ENCODE assay signal across 1 cellular context in the genomic region with DNA sequence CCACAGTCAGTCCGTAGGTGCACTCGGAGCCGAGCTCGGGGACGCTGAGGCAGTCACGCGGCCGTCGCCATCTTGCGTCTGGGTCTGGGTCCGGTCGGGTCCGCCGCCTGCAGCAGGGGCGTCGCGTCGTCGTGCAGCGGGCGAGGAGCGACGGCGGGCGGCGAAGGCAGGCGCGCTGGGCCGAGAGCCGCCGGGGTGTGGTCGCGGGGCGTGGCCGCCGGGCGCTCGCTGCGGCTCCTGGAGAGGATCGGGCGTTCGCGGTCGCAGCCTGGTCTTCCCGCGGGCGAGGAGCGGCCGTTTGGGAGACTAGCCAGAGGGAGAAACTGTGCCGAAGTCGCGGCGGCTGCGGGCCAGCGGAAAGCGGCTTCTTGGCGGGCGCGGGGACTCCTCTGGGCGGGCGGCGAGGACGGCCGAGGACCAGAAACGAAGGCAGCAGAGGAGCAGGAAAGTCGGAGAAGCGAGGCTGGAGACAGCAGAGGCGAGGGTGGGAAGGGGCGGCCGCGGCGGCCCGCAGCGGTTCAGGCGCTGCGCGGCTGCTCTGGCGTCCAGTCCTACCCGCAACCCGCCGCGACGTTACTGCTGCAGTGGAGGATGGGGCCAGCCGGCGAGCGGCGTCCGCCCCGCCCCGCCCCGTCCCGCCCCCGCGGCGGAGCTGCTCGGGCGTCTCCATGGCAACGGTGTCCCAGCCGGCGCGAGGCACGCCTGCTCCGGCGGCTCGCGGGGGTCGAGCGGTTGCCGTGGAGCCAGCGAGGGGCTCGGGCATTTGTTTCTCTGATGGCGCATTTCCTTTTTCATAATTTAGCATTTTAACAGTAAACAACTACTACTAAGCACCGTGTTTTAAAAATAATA.
TF ChIP-seq lines count a peak whose summit lies in the region.

A gene with protein sequence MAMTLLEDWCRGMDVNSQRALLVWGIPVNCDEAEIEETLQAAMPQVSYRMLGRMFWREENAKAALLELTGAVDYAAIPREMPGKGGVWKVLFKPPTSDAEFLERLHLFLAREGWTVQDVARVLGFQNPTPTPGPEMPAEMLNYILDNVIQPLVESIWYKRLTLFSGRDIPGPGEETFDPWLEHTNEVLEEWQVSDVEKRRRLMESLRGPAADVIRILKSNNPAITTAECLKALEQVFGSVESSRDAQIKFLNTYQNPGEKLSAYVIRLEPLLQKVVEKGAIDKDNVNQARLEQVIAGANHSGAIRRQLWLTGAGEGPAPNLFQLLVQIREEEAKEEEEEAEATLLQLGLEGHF (minus strand): TSS at position 581 of the 852 bp plus-strand sequence. CDS start 745 bp downstream, outside the sequence.

TF ChIP-seq in HepG2, 621 proteins besides CTCF, POLR2A, EP300 and RAD21 (continued from another document and continues in another):
- TF ChIP-seq REPIN1 (CRISPR knock-in tag; IDR thresholded peaks at IDR 0.05; ENCODE audit: borderline replicate concordance, low read depth) (0 out of 2 replicates have a peak, but pooled peaks have one; percentile 28), MTA1 (CRISPR knock-in tag; IDR thresholded peaks at IDR 0.05; ENCODE audit: borderline replicate concordance) (peak; percentile 22; the same call in 1 of the 2 replicates), SIX4 (CRISPR knock-in tag; IDR thresholded peaks at IDR 0.05) (peak; percentile 39; the same call in 1 of the 2 replicates), ZNF570 (CRISPR knock-in tag; IDR thresholded peaks at IDR 0.05; ENCODE audit: borderline replicate concordance) (no peak), ZNF850 (CRISPR knock-in tag; conservative IDR thresholded peaks at IDR 0.05) (no peak), YY1 (IDR thresholded peaks at IDR 0.05; ENCODE audit: insufficient read depth, insufficient replicate concordance, low read depth, low read length) (peak; percentile 90), MBNL3 (CRISPR knock-in tag; conservative IDR thresholded peaks at IDR 0.05) (no peak), CHCHD3 (CRISPR knock-in tag; IDR thresholded peaks at IDR 0.05) (no peak), GZF1 (CRISPR knock-in tag; IDR thresholded peaks at IDR 0.05) (peak; percentile 60; the same call in 1 of the 2 replicates), REXO4 (CRISPR knock-in tag; IDR thresholded peaks at IDR 0.05; ENCODE audit: borderline replicate concordance) (no peak), IKZF4 (CRISPR knock-in tag; IDR thresholded peaks at IDR 0.05; ENCODE audit: borderline replicate concordance, low read depth, not compliant biosample characterization) (peak; percentile 92), FLYWCH1 (CRISPR knock-in tag; IDR thresholded peaks at IDR 0.05) (no peak), MAFF (IDR thresholded peaks at IDR 0.05; ENCODE audit: low read depth, low read length) (no peak), NBN (conservative IDR thresholded peaks at IDR 0.05) (no peak), CENPT (CRISPR knock-in tag; IDR thresholded peaks at IDR 0.05; ENCODE audit: low read depth) (no peak), ZMYM2 (CRISPR knock-in tag; IDR thresholded peaks at IDR 0.05) (no peak), ZZZ3 (CRISPR knock-in tag; IDR thresholded peaks at IDR 0.05; ENCODE audit: borderline replicate concordance) (no peak), ZIK1 (CRISPR knock-in tag; IDR thresholded peaks at IDR 0.05; ENCODE audit: borderline replicate concordance, low read depth) (no peak), GABPB1 (CRISPR knock-in tag; IDR thresholded peaks at IDR 0.05) (peak; percentile 55; the same call in 1 of the 2 replicates), NCOA5 (CRISPR knock-in tag; IDR thresholded peaks at IDR 0.05) (no peak), ELF4 (CRISPR knock-in tag; IDR thresholded peaks at IDR 0.05; ENCODE audit: borderline replicate concordance) (no peak), ZNF232 (CRISPR knock-in tag; IDR thresholded peaks at IDR 0.05; ENCODE audit: borderline replicate concordance) (no peak), U2AF1 (optimal IDR thresholded peaks at IDR 0.05; ENCODE audit: low read depth, low read length) (no peak), STAG1 (CRISPR knock-in tag; IDR thresholded peaks at IDR 0.05) (no peak), MED13 (CRISPR knock-in tag; IDR thresholded peaks at IDR 0.05) (no peak), NFKBIZ (CRISPR knock-in tag; IDR thresholded peaks at IDR 0.05) (0 out of 2 replicates have a peak, but pooled peaks have one; percentile 50), ERF (CRISPR knock-in tag; IDR thresholded peaks at IDR 0.05) (peak; percentile 42; the same call in 1 of the 2 replicates), ZNF253 (CRISPR knock-in tag; IDR thresholded peaks at IDR 0.05; ENCODE audit: borderline replicate concordance) (no peak), TBL1XR1 (IDR thresholded peaks at IDR 0.05; ENCODE audit: borderline replicate concordance, low read length, partially characterized antibody) (no peak), RNF2 (conservative IDR thresholded peaks at IDR 0.05; ENCODE audit: low read depth) (0 out of 2 replicates have a peak, but pooled peaks have one; percentile 65), DNMT3B (CRISPR knock-in tag; conservative IDR thresholded peaks at IDR 0.05) (no peak)
- TF ChIP-seq, protein P1, sequence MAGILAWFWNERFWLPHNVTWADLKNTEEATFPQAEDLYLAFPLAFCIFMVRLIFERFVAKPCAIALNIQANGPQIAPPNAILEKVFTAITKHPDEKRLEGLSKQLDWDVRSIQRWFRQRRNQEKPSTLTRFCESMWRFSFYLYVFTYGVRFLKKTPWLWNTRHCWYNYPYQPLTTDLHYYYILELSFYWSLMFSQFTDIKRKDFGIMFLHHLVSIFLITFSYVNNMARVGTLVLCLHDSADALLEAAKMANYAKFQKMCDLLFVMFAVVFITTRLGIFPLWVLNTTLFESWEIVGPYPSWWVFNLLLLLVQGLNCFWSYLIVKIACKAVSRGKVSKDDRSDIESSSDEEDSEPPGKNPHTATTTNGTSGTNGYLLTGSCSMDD (CRISPR knock-in tag; IDR thresholded peaks at IDR 0.05): no peak
- TF ChIP-seq, protein P2, sequence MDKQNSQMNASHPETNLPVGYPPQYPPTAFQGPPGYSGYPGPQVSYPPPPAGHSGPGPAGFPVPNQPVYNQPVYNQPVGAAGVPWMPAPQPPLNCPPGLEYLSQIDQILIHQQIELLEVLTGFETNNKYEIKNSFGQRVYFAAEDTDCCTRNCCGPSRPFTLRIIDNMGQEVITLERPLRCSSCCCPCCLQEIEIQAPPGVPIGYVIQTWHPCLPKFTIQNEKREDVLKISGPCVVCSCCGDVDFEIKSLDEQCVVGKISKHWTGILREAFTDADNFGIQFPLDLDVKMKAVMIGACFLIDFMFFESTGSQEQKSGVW (CRISPR knock-in tag; IDR thresholded peaks at IDR 0.05; ENCODE audit: borderline replicate concordance): no peak
- TF ChIP-seq, protein P3, sequence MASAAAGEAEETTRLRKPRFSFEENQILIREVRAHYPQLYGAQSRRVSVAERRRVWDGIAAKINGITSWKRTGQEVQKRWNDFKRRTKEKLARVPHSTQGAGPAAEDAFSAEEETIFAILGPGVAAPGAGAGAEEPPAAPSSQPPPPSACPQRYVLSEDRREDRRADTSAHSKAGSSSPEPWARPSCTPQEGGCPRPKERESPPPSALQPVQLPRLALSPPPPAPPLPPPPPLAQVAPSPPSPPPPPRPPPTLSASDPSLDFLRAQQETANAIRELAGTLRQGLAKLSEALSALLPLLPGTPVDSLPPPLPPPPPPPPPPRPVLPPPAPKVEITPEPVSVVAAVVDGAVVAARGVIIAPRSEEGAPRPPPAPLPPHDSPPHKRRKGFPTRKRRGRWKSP (CRISPR knock-in tag; IDR thresholded peaks at IDR 0.05): peak; percentile 51; the same call in 1 of the 2 replicates
- TF ChIP-seq, protein P4, sequence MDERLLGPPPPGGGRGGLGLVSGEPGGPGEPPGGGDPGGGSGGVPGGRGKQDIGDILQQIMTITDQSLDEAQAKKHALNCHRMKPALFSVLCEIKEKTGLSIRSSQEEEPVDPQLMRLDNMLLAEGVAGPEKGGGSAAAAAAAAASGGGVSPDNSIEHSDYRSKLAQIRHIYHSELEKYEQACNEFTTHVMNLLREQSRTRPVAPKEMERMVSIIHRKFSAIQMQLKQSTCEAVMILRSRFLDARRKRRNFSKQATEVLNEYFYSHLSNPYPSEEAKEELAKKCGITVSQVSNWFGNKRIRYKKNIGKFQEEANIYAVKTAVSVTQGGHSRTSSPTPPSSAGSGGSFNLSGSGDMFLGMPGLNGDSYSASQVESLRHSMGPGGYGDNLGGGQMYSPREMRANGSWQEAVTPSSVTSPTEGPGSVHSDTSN (CRISPR knock-in tag; IDR thresholded peaks at IDR 0.05): no peak
- TF ChIP-seq, protein P5, sequence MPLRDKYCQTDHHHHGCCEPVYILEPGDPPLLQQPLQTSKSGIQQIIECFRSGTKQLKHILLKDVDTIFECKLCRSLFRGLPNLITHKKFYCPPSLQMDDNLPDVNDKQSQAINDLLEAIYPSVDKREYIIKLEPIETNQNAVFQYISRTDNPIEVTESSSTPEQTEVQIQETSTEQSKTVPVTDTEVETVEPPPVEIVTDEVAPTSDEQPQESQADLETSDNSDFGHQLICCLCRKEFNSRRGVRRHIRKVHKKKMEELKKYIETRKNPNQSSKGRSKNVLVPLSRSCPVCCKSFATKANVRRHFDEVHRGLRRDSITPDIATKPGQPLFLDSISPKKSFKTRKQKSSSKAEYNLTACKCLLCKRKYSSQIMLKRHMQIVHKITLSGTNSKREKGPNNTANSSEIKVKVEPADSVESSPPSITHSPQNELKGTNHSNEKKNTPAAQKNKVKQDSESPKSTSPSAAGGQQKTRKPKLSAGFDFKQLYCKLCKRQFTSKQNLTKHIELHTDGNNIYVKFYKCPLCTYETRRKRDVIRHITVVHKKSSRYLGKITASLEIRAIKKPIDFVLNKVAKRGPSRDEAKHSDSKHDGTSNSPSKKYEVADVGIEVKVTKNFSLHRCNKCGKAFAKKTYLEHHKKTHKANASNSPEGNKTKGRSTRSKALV (CRISPR knock-in tag; IDR thresholded peaks at IDR 0.05): no peak
- TF ChIP-seq, protein P6, sequence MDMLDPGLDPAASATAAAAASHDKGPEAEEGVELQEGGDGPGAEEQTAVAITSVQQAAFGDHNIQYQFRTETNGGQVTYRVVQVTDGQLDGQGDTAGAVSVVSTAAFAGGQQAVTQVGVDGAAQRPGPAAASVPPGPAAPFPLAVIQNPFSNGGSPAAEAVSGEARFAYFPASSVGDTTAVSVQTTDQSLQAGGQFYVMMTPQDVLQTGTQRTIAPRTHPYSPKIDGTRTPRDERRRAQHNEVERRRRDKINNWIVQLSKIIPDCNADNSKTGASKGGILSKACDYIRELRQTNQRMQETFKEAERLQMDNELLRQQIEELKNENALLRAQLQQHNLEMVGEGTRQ (IDR thresholded peaks at IDR 0.05; ENCODE audit: low read depth, low read length): no peak
- TF ChIP-seq, protein P6 (CRISPR knock-in tag; IDR thresholded peaks at IDR 0.05; ENCODE audit: borderline replicate concordance): no peak
- TF ChIP-seq, protein P7, sequence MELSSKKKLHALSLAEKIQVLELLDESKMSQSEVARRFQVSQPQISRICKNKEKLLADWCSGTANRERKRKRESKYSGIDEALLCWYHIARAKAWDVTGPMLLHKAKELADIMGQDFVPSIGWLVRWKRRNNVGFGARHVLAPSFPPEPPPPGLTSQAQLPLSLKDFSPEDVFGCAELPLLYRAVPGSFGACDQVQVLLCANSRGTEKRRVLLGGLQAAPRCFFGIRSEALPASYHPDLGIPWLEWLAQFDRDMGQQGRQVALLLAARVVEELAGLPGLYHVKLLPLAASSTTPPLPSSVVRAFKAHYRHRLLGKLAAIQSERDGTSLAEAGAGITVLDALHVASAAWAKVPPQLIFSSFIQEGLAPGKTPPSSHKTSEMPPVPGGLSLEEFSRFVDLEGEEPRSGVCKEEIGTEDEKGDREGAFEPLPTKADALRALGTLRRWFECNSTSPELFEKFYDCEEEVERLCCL (CRISPR knock-in tag; IDR thresholded peaks at IDR 0.05; ENCODE audit: borderline replicate concordance): no peak
- TF ChIP-seq, protein P8, sequence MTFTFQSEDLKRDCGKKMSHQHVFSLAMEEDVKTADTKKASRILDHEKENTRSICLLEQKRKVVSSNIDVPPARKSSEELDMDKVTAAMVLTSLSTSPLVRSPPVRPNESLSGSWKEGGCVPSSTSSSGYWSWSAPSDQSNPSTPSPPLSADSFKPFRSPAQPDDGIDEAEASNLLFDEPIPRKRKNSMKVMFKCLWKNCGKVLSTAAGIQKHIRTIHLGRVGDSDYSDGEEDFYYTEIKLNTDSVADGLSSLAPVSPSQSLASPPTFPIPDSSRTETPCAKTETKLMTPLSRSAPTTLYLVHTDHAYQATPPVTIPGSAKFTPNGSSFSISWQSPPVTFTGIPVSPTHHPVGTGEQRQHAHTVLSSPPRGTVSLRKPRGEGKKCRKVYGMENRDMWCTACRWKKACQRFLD (CRISPR knock-in tag; IDR thresholded peaks at IDR 0.05; ENCODE audit: borderline replicate concordance): 0 out of 2 replicates have a peak, but pooled peaks have one; percentile 59
- TF ChIP-seq, protein P9, sequence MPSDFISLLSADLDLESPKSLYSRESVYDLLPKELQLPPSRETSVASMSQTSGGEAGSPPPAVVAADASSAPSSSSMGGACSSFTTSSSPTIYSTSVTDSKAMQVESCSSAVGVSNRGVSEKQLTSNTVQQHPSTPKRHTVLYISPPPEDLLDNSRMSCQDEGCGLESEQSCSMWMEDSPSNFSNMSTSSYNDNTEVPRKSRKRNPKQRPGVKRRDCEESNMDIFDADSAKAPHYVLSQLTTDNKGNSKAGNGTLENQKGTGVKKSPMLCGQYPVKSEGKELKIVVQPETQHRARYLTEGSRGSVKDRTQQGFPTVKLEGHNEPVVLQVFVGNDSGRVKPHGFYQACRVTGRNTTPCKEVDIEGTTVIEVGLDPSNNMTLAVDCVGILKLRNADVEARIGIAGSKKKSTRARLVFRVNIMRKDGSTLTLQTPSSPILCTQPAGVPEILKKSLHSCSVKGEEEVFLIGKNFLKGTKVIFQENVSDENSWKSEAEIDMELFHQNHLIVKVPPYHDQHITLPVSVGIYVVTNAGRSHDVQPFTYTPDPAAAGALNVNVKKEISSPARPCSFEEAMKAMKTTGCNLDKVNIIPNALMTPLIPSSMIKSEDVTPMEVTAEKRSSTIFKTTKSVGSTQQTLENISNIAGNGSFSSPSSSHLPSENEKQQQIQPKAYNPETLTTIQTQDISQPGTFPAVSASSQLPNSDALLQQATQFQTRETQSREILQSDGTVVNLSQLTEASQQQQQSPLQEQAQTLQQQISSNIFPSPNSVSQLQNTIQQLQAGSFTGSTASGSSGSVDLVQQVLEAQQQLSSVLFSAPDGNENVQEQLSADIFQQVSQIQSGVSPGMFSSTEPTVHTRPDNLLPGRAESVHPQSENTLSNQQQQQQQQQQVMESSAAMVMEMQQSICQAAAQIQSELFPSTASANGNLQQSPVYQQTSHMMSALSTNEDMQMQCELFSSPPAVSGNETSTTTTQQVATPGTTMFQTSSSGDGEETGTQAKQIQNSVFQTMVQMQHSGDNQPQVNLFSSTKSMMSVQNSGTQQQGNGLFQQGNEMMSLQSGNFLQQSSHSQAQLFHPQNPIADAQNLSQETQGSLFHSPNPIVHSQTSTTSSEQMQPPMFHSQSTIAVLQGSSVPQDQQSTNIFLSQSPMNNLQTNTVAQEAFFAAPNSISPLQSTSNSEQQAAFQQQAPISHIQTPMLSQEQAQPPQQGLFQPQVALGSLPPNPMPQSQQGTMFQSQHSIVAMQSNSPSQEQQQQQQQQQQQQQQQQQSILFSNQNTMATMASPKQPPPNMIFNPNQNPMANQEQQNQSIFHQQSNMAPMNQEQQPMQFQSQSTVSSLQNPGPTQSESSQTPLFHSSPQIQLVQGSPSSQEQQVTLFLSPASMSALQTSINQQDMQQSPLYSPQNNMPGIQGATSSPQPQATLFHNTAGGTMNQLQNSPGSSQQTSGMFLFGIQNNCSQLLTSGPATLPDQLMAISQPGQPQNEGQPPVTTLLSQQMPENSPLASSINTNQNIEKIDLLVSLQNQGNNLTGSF (CRISPR knock-in tag; IDR thresholded peaks at IDR 0.05): peak; percentile 75; the same call in 1 of the 2 replicates
